Comparison of ENCODE assay signal across 8 cellular contexts in genomic region chr13:114064516-114065140, GRCh38.
DNase-seq lines count a peak whose midpoint lies in the region; ATAC-seq and TF ChIP-seq lines count a peak whose summit lies in the region.

No MANE protein-coding gene starts in this region.

- TF ChIP-seq CTCF in fibroblast of villous mesenchyme (IDR thresholded peaks at IDR 0.05; ENCODE audit: insufficient read depth, low read depth, low read length) (no peak), osteocyte (IDR thresholded peaks at IDR 0.05) (no peak)

- peak; percentile 71 for DNase-seq in DMS 273 (lab: John Stamatoyannopoulos, UW; ENCODE audit: unreplicated experiment)
- DNase-seq in DMS 273 treated with DMSO at 0.1 percent for 48 hours (lab: John Stamatoyannopoulos, UW), result no peak
- peak; percentile 60 for DNase-seq in T1000 (lab: John Stamatoyannopoulos, UW)
- DNase-seq in fibroblast of villous mesenchyme (ENCODE audit: low read depth), result peak; percentile 66
- DNase-seq in osteocyte (ENCODE audit: extremely low spot score, unreplicated experiment), result no peak
- no peak for DNase-seq in H7

- H3K27me3 ChIP-seq in H7 (ENCODE audit: control insufficient read depth, insufficient read depth, low read length), result no peaks in the 10 kb centered on the region

- ATAC-seq in GM21786 (IDR thresholded peaks at IDR 0.05; ENCODE audit: unreplicated experiment), result no peak
- no peak for ATAC-seq in GM21360 (IDR thresholded peaks at IDR 0.05; ENCODE audit: unreplicated experiment)

- no peaks in the 10 kb centered on the region for H3K9me3 Mint-ChIP-seq in osteocyte (ENCODE audit: unreplicated experiment)

- peak overlapping the region; percentile 71 for H3K4me3 Mint-ChIP-seq in osteocyte (ENCODE audit: unreplicated experiment)

- no peaks in the 10 kb centered on the region for H3K36me3 ChIP-seq in H7 (replicated peaks; ENCODE audit: control insufficient read depth, insufficient read depth, low read length)

- H3K27ac Mint-ChIP-seq in osteocyte (ENCODE audit: unreplicated experiment), result peak overlapping the region; percentile 99

- H3K4me3 ChIP-seq in fibroblast of villous mesenchyme (ENCODE audit: low read depth, low read length) (peak overlapping the region; percentile 47), H7 (ENCODE audit: insufficient read depth, low read depth, low read length) (no peak overlapping the region; the same call in 1 of the 2 replicates)

- H3K36me3 Mint-ChIP-seq in osteocyte (ENCODE audit: unreplicated experiment), result peaks cover 3% of the 10 kb centered on the region

- peaks cover 74% of the 10 kb centered on the region for H3K4me1 Mint-ChIP-seq in osteocyte (ENCODE audit: unreplicated experiment)

- H3K27me3 Mint-ChIP-seq in osteocyte (ENCODE audit: unreplicated experiment), result no peaks in the 10 kb centered on the region

Comparison
In these comparisons a context has a peak if more than half of its experiments do, and no peak if none do; other contexts are left out.
1. DNase-seq: peak in DMS 273 (single experiment), T1000 (single experiment) and fibroblast of villous mesenchyme (single experiment); none in DMS 273 treated with DMSO at 0.1 percent for 48 hours (single experiment), osteocyte (single experiment) and H7 (single experiment).